Comparison of ENCODE assay signal across 16 cellular contexts in the genomic region with DNA sequence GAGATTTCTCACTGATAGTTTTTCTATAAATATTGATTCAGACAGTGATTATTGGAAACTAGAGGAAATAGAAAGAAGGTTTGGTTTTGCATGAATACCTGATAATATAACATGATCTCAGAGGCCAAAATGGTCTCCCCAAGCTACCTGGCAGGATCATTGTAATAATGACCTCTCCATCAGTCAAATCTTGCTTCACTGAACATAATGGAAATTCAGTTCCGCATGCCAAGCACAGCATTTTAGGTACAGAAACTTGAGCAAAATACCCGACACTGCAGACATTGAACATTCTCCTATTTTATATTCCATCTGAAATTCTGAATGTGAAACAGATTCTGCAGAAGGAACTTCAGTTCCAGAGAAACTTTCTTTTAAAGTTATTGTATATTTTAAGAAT. TPM values are rescaled to one million over a fixed set of nuclear protein-coding genes. Genes with fewer than 3 reads are reported as not detected.
DNase-seq lines count a peak whose midpoint lies in the region; TF ChIP-seq lines count a peak whose summit lies in the region.
"Had no signal": no experiment of that assay in that cellular context is flagged by ENCODE, and none has a peak within 500 bp of the region (broad histone marks: within the 10 kb centered on the region; RNA-seq: fewer than 3 reads in every experiment).

No MANE protein-coding gene starts in this region.

- H3K9me3 Mint-ChIP-seq in endodermal cell = no peaks in the 10 kb centered on the region
- H3K9me3 Mint-ChIP-seq: CD14-positive monocyte; CD4-positive, alpha-beta T cell; CD8-positive, alpha-beta memory T cell; GM23338; HFFc6 had no signal

- no peak for TF ChIP-seq CTCF in endodermal cell (conservative IDR thresholded peaks at IDR 0.05)

- H3K9ac ChIP-seq in HUES6 (ENCODE audit: low read length) (peak overlapping the region; percentile 66), endodermal cell (ENCODE audit: extremely low read depth, low read length, poor library complexity, severe bottlenecking) (no peak overlapping the region)
- H3K9ac ChIP-seq: BLaER1 treated with 17β-estradiol and CSF1 and Interleukin-3, amounts not matched to agents 10 nM and 100 nM had no signal

- H3K27ac ChIP-seq in HUES6 (ENCODE audit: low read depth, low read length) (peak overlapping the region; percentile 46; the same call in 1 of the 2 replicates), endodermal cell (ENCODE audit: low read depth, low read length) (no peak overlapping the region)
- H3K27ac ChIP-seq: A549; BLaER1 treated with 17β-estradiol and CSF1 and Interleukin-3, amounts not matched to agents 10 nM and 100 nM had no signal

- H3K27me3 ChIP-seq in HUES6 (ENCODE audit: control insufficient read depth, insufficient read depth, low read length) (no peaks in the 10 kb centered on the region), endodermal cell (ENCODE audit: control insufficient read depth, insufficient read depth, low read length, poor library complexity, severe bottlenecking) (no peaks in the 10 kb centered on the region)
- H3K27me3 ChIP-seq: BE2C; BLaER1 treated with 17β-estradiol and CSF1 and Interleukin-3, amounts not matched to agents 10 nM and 100 nM had no signal

- no peak overlapping the region for H3K4me3 Mint-ChIP-seq in endodermal cell
- H3K4me3 Mint-ChIP-seq: CD14-positive monocyte; CD4-positive, alpha-beta T cell; CD8-positive, alpha-beta memory T cell; GM23338; HFFc6 had no signal

- peaks cover 2% of the 10 kb centered on the region for H3K36me3 Mint-ChIP-seq in endodermal cell (ENCODE audit: low read depth)
- H3K36me3 Mint-ChIP-seq: CD14-positive monocyte had no signal

- WGBS in endodermal cell (ENCODE audit: insufficient coverage in 1 of 2, insufficient read length in 1 of 2), 2 experiments = 90% methylated on average over 2 of the region's 2 CpGs

- no peak overlapping the region for H3K4me3 ChIP-seq in HUES6 (ENCODE audit: low read depth, low read length)
- no peak overlapping the region for H3K4me3 ChIP-seq in endodermal cell (ENCODE audit: low read length)
- H3K4me3 ChIP-seq: A549; BLaER1 treated with 17β-estradiol and CSF1 and Interleukin-3, amounts not matched to agents 10 nM and 100 nM; GM23338; HAP-1 had no signal

- no peaks in the 10 kb centered on the region for H3K36me3 ChIP-seq in HUES6 (ENCODE audit: control insufficient read depth, insufficient read depth, low read length)
- H3K36me3 ChIP-seq in endodermal cell (ENCODE audit: control insufficient read depth, insufficient read depth, low read length) = no peaks in the 10 kb centered on the region
- H3K36me3 ChIP-seq: BE2C; BLaER1 treated with 17β-estradiol and CSF1 and Interleukin-3, amounts not matched to agents 10 nM and 100 nM; HAP-1 had no signal

- H3K27ac Mint-ChIP-seq in endodermal cell = no peak overlapping the region
- H3K27ac Mint-ChIP-seq: CD14-positive monocyte; CD4-positive, alpha-beta T cell; CD8-positive, alpha-beta memory T cell; GM23338; HFFc6 had no signal

- peaks cover 61% of the 10 kb centered on the region for H3K4me1 Mint-ChIP-seq in endodermal cell

- peaks cover 21% of the 10 kb centered on the region; the same call in 1 of the 2 replicates for H3K4me1 ChIP-seq in HUES6 (ENCODE audit: control insufficient read depth, insufficient read depth, low read length)
- peaks cover 6% of the 10 kb centered on the region for H3K4me1 ChIP-seq in endodermal cell (ENCODE audit: control insufficient read depth, insufficient read depth, low read length)
- H3K4me1 ChIP-seq: A549; BE2C; BLaER1 treated with 17β-estradiol and CSF1 and Interleukin-3, amounts not matched to agents 10 nM and 100 nM; HAP-1 had no signal

- H3K9me3 ChIP-seq in HUES6 (ENCODE audit: control insufficient read depth, insufficient read depth, low read depth, low read length) (no peaks in the 10 kb centered on the region), endodermal cell (ENCODE audit: control insufficient read depth, low read length) (no peaks in the 10 kb centered on the region)
- H3K9me3 ChIP-seq: A549; BE2C; BLaER1 treated with 17β-estradiol and CSF1 and Interleukin-3, amounts not matched to agents 10 nM and 100 nM; HAP-1 had no signal

- DNase-seq in endodermal cell (peak; percentile 13), left kidney (ENCODE audit: low read depth, low spot score) (peak; percentile 67), DMS79 treated with DMSO at 0.1 percent for 48 hours (lab: John Stamatoyannopoulos, UW) (no peak), nucleus accumbens (lab: John Stamatoyannopoulos, UW) (no peak)
- DNase-seq in activated naive CD4-positive, alpha-beta T cell treated with anti-CD3 and anti-CD28 coated beads, Interleukin-2, amount 50 U/mL, for 16 hours = no peak
- DNase-seq: 8988T had no signal

- H3K27me3 Mint-ChIP-seq in endodermal cell (ENCODE audit: insufficient read depth) = no peaks in the 10 kb centered on the region

RNA-seq across cellular contexts. Expression of gene TBC1D2, which starts 9.1 kb away (rescaled TPM):
- 10 to 100 TPM in 1 of 2 donors, 1 to 10 TPM in 1; 8.1 to 10.4 TPM for total RNA-seq in endodermal cell
- 2.2 TPM for polyA plus RNA-seq in endodermal cell (2013, experiment 1 of 2)
- 2.4 TPM for polyA plus RNA-seq in endodermal cell (2013, experiment 2 of 2)

Comparison
In these comparisons a context has a peak if more than half of its experiments do, and no peak if none do; other contexts are left out.
1. DNase-seq: peak in endodermal cell (single experiment) and left kidney (single experiment); none in DMS79 treated with DMSO at 0.1 percent for 48 hours (single experiment), nucleus accumbens (0 of 56) and activated naive CD4-positive, alpha-beta T cell treated with anti-CD3 and anti-CD28 coated beads, Interleukin-2, amount 50 U/mL, for 16 hours (single experiment).